In genomic region chr4:158442736-158443135, GRCh38 we compare ENCODE assay signal across 17 cellular contexts.
"Had no signal": no experiment of that assay in that cellular context is flagged by ENCODE, and none has a peak within 500 bp of the region (broad histone marks: within the 10 kb centered on the region; RNA-seq: fewer than 3 reads in every experiment).

No MANE protein-coding gene starts in this region.

- FAIRE-seq: endometrium had no signal

- ATAC-seq: esophagus mucosa; heart left ventricle; left colon; mucosa of descending colon; naive thymus-derived CD8-positive, alpha-beta T cell; right cardiac atrium; stimulated activated naive CD8-positive, alpha-beta T cell treated with anti-CD3 and anti-CD28 coated beads, Interleukin-15, Interleukin-2, amounts not matched to agents 100 U/mL and 50 U/mL, for 24 hours; upper lobe of right lung had no signal

- H3K4me2 ChIP-seq: smooth muscle cell had no signal

- DNase-seq: effector memory CD4-positive, alpha-beta T cell; foreskin melanocyte; heart left ventricle; hippocampal formation; left colon; mucosa of descending colon; naive thymus-derived CD8-positive, alpha-beta T cell; ovary; right cardiac atrium; stimulated activated CD4-positive, alpha-beta T cell treated with anti-CD3 and anti-CD28 coated beads, Interleukin-2, amount 100 ng/mL, for 48 hours; stimulated activated naive CD8-positive, alpha-beta T cell treated with anti-CD3 and anti-CD28 coated beads, Interleukin-15, Interleukin-2, amounts not matched to agents 100 U/mL and 50 U/mL, for 24 hours; tibial artery; upper lobe of right lung had no signal

- H3K36me3 ChIP-seq: heart left ventricle, ovary, tibial artery, upper lobe of right lung, vagina had no signal

- H3K27me3 ChIP-seq: ovary, tibial artery, upper lobe of right lung, vagina had no signal

- H3K9me3 ChIP-seq: mucosa of descending colon, ovary, upper lobe of right lung, vagina had no signal

- H3K4me3 ChIP-seq: heart left ventricle, mucosa of descending colon, ovary, smooth muscle cell, tibial artery, upper lobe of right lung, vagina had no signal

- H3K27ac ChIP-seq: heart left ventricle, ovary, tibial artery, upper lobe of right lung, vagina had no signal

- H3K4me1 ChIP-seq: heart left ventricle, upper lobe of right lung, vagina had no signal
